Comparison of ENCODE assay signal across 10 cellular contexts in genomic region chr17:74305865-74306654, GRCh38. TPM values are rescaled to one million over a fixed set of nuclear protein-coding genes. Genes with fewer than 3 reads are reported as not detected.
DNase-seq lines count a peak whose midpoint lies in the region; ATAC-seq lines count a peak whose summit lies in the region.
"Had no signal": no experiment of that assay in that cellular context is flagged by ENCODE, and none has a peak within 500 bp of the region (broad histone marks: within the 10 kb centered on the region; RNA-seq: fewer than 3 reads in every experiment).

No MANE protein-coding gene starts in this region.

- ATAC-seq in HG02884 (IDR thresholded peaks at IDR 0.05; ENCODE audit: unreplicated experiment): no peak

- DNase-seq in DMS79 treated with DMSO at 0.1 percent for 48 hours (lab: John Stamatoyannopoulos, UW) (peak; percentile 3), DMS79 (lab: John Stamatoyannopoulos, UW) (no peak), HT-29 (ENCODE audit: low spot score) (peak; percentile 21), RPMI7951 (ENCODE audit: low read depth) (peak; percentile 10), hippocampal formation (lab: John Stamatoyannopoulos, UW) (peak; percentile 29 to 31), GM19238 (ENCODE audit: insufficient read length, low spot score) (no peak)
- DNase-seq in effector CD4-positive, alpha-beta T cell: no peak
- DNase-seq: transverse colon had no signal

RNA-seq across cellular contexts. Expression of gene KIF19, which starts 20.0 kb away (rescaled TPM):
- total RNA-seq in HT-29 (2014; rRNA removed; shearing (Covaris generic)): 2.4 and 2.5 TPM in 2 replicates
- not detected in 2 replicates for total RNA-seq in RPMI7951 (2014; rRNA removed; shearing (Covaris generic))
- total RNA-seq: myocyte had no signal

RNA-seq across cellular contexts. Expression of gene DNAI2, which starts 32.0 kb away (rescaled TPM):
- not detected in 2 replicates for total RNA-seq in HT-29 (2014; rRNA removed; shearing (Covaris generic))
- total RNA-seq in RPMI7951 (2014; rRNA removed; shearing (Covaris generic)): not detected in 2 replicates
- total RNA-seq: myocyte, transverse colon had no signal

RNA-seq across cellular contexts. Expression of gene BTBD17, which starts 55.6 kb away (rescaled TPM):
- total RNA-seq in HT-29 (2014; rRNA removed; shearing (Covaris generic)): 0.10 and 0.44 TPM in 2 replicates
- total RNA-seq in RPMI7951 (2014; rRNA removed; shearing (Covaris generic)): not detected in 2 replicates
- total RNA-seq: myocyte, transverse colon had no signal

Comparison
In these comparisons a context has a peak if more than half of its experiments do, and no peak if none do; other contexts are left out.
1. DNase-seq: peak in DMS79 treated with DMSO at 0.1 percent for 48 hours (single experiment), HT-29 (single experiment), RPMI7951 (single experiment) and hippocampal formation (2 of 2); none in DMS79 (single experiment), GM19238 (single experiment) and effector CD4-positive, alpha-beta T cell (single experiment).